22 cellular contexts compared by ENCODE assay signal in the genomic region with DNA sequence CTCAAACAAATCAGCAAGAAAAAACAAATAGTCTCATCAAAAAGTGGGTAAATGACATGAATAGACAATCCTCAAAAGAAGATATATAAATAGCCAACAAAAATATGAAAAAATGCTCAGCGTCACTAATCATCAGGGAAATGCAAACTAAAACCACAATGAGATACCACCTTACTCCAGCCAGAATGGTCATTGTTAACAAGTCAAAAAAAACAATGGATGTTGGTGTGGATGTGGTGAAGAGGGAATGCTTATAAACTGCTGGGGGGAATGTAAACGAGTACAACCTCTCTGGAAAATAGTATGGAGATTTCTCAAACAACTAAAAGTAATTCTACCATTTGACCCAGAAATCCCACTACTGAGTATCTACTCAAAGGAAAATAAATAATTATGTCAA.
"Had no signal": no experiment of that assay in that cellular context is flagged by ENCODE, and none has a peak within 500 bp of the region (broad histone marks: within the 10 kb centered on the region; RNA-seq: fewer than 3 reads in every experiment).

No MANE protein-coding gene starts in this region.

- H3K27ac ChIP-seq: coronary artery, heart right ventricle, parathyroid adenoma, prostate gland, right lobe of liver, spleen, testis, tibial nerve, upper lobe of right lung had no signal

- H3K4me1 ChIP-seq: parathyroid adenoma, prostate gland, right lobe of liver, spleen, testis, tibial nerve, upper lobe of right lung had no signal

- ATAC-seq: heart right ventricle; naive thymus-derived CD4-positive, alpha-beta T cell; right lobe of liver; stimulated activated memory B cell treated with anti-CD40 and anti-IgM and Interleukin-4, amounts not matched to agents 10 μg/mL and 1 μg/mL and 100 μg/mL, for 72 hours; stimulated activated naive CD8-positive, alpha-beta T cell treated with anti-CD3 and anti-CD28 coated beads, Interleukin-15, amount 100 ng/mL, for 72 hours; upper lobe of right lung had no signal

- DNase-seq: effector CD4-positive, alpha-beta T cell; endodermal cell; erythroblast; heart right ventricle; hypothalamus; kidney glomerular epithelial cell; naive thymus-derived CD4-positive, alpha-beta T cell; nephron progenitor cell; retina; right lobe of liver; spleen; stimulated activated CD4-positive, alpha-beta T cell treated with anti-CD3 and anti-CD28 coated beads, Interleukin-15, amount 100 ng/mL, for 24 hours; stimulated activated CD4-positive, alpha-beta T cell treated with anti-CD3 and anti-CD28 coated beads, Interleukin-1b, Interleukin-23, amount 100 ng/mL, for 48 hours; stimulated activated CD4-positive, alpha-beta T cell treated with anti-CD3 and anti-CD28 coated beads, Interleukin-4, amount 100 ng/mL, for 24 hours; stimulated activated naive CD8-positive, alpha-beta T cell treated with anti-CD3 and anti-CD28 coated beads, Interleukin-15, amount 100 ng/mL, for 72 hours; testis; upper lobe of right lung had no signal

- H3K9me3 ChIP-seq: heart right ventricle, prostate gland, right lobe of liver, spleen, testis, tibial nerve, upper lobe of right lung had no signal

- H3K4me3 ChIP-seq: coronary artery, heart right ventricle, prostate gland, right lobe of liver, spleen, testis, tibial nerve, upper lobe of right lung had no signal

- H3K36me3 ChIP-seq: heart right ventricle, prostate gland, right lobe of liver, spleen, tibial nerve, upper lobe of right lung had no signal
